26 cellular contexts compared by ENCODE assay signal in the genomic region with DNA sequence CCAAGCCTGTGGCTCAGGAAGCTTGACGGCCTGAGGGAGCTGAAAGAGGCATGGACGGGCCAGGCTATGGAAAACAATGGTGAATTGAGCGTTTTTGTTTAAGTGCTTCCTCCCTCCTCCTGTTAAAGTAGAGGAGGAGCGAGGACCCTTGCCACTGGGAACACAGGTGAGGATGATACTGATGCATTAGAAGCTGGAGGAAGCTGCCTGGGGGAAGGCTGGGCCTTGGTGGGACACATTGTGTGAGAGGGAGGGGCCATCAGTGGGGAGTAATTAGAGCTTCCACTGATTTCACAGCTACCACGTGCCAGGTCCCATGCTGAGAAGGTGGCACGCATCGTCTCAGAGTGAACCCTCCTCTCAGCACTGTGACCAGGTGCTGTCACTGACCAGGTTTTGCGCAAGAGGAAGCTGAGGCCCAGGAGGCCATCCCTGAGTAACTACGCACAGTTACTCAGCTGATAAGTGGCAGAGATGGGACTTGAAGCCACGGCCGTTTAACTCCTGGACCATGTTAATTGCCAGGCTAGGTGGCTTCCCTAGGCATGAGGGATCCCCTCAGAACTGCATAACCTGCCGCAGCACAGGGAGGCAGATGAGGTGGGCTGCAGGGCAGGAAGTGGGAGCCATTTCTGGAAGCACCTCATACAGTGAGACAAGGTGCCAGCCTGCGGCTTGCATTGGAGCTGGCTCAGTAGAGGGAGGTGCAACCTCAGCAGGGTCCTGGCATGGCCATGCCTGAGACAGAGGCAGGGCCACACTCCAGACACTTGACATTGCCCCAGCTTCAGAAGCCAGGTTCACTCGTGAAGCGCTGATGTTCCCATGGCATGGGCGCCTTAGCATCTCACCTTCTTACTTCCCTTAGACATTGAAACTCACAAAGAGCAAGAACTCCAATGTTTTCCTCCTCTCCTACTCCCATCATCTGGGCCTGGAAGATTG.
A peak's percentile ranks its signal among the peaks of the same experiment; 100 is the strongest.
DNase-seq lines count a peak whose midpoint lies in the region; ATAC-seq and TF ChIP-seq lines count a peak whose summit lies in the region.
"Had no signal": no experiment of that assay in that cellular context is flagged by ENCODE, and none has a peak within 500 bp of the region (broad histone marks: within the 10 kb centered on the region; RNA-seq: fewer than 3 reads in every experiment).

No MANE protein-coding gene starts in this region.

- H3K27me3 Mint-ChIP-seq in endothelial cell (ENCODE audit: unreplicated experiment), result peaks cover 12% of the 10 kb centered on the region

- no peak for ATAC-seq in SK-N-SH treated with all-trans-retinoic acid at 6 μM for 48 hours
- ATAC-seq: effector memory CD8-positive, alpha-beta T cell; esophagus mucosa; heart right ventricle; psoas muscle; stimulated activated naive CD8-positive, alpha-beta T cell treated with anti-CD3 and anti-CD28 coated beads, Interleukin-15, amount 100 ng/mL, for 72 hours had no signal

- no peak for TF ChIP-seq CTCF in SK-N-SH (IDR thresholded peaks at IDR 0.05)
- TF ChIP-seq CTCF in spleen (IDR thresholded peaks at IDR 0.05 in 8 of 11, conservative IDR thresholded peaks at IDR 0.05 in 3 of 11), result no peak
- no peak for TF ChIP-seq CTCF in endothelial cell (IDR thresholded peaks at IDR 0.05; ENCODE audit: unreplicated experiment)
- TF ChIP-seq CTCF in OCI-LY7 (conservative IDR thresholded peaks at IDR 0.05; ENCODE audit: low read length), result no peak

- H3K27ac ChIP-seq in SK-N-SH (ENCODE audit: low read depth in 2 of 2, low read length in 1 of 2), result no peak overlapping the region
- H3K27ac ChIP-seq in spleen, result no peak overlapping the region
- H3K27ac ChIP-seq in OCI-LY7 (ENCODE audit: low read depth, low read length, poor library complexity, severe bottlenecking), result no peak overlapping the region
- H3K27ac ChIP-seq: heart right ventricle, HL-60, Peyer's patch, psoas muscle, tibial nerve had no signal

- H3K27ac Mint-ChIP-seq in endothelial cell (ENCODE audit: unreplicated experiment), result no peak overlapping the region
- H3K27ac Mint-ChIP-seq: activated CD4-positive, alpha-beta T cell treated with anti-CD3 and anti-CD28 coated beads, Interleukin-2, amount 10 ng/mL, durations not matched to agents 24 days and 14 days; activated naive CD8-positive, alpha-beta T cell; stimulated activated naive CD8-positive, alpha-beta T cell treated with anti-CD3 and anti-CD28 coated beads, Interleukin-15, amount 100 ng/mL, for 72 hours had no signal

- no TSS peak for BruUV-seq in OCI-LY7 (replicated peaks; lab: Mats Ljungman, UMichigan)

- no peaks in the 10 kb centered on the region for H3F3A ChIP-seq in SK-N-SH (replicated peaks; ENCODE audit: insufficient read depth)

- intact Hi-C loops in spleen (cut with DNase I; ENCODE audit: low total_unique reads) (no loop called here), OCI-LY7 (cut with micrococcal nuclease; ENCODE audit: unreplicated experiment) (no loop called here)

- H3K79me2 ChIP-seq in SK-N-SH (ENCODE audit: insufficient read depth) (no peaks in the 10 kb centered on the region), OCI-LY7 (ENCODE audit: insufficient read depth, low read depth, low read length) (no peaks in the 10 kb centered on the region)

- H2AFZ ChIP-seq in SK-N-SH (ENCODE audit: low read depth) (no peak overlapping the region), OCI-LY7 (ENCODE audit: low read length) (no peak overlapping the region)

- no peaks in the 10 kb centered on the region for H3K9me3 Mint-ChIP-seq in endothelial cell (ENCODE audit: unreplicated experiment)
- H3K9me3 Mint-ChIP-seq: effector memory CD8-positive, alpha-beta T cell had no signal

- no peak overlapping the region for H3K4me3 ChIP-seq in SK-N-SH (ENCODE audit: low read depth in 2 of 2, low read length in 1 of 2)
- no peak overlapping the region for H3K4me3 ChIP-seq in H7 (ENCODE audit: insufficient read depth, low read depth, low read length)
- H3K4me3 ChIP-seq in spleen, result no peak overlapping the region
- no peak overlapping the region for H3K4me3 ChIP-seq in OCI-LY7 (ENCODE audit: low read depth, low read length, poor library complexity, severe bottlenecking)
- H3K4me3 ChIP-seq: heart right ventricle, Peyer's patch, psoas muscle, tibial nerve had no signal

- H3K4me3 Mint-ChIP-seq in endothelial cell (ENCODE audit: unreplicated experiment), result no peak overlapping the region
- H3K4me3 Mint-ChIP-seq: activated CD4-positive, alpha-beta T cell treated with anti-CD3 and anti-CD28 coated beads, Interleukin-2, amount 10 ng/mL, durations not matched to agents 24 days and 14 days; activated naive CD8-positive, alpha-beta T cell; effector memory CD8-positive, alpha-beta T cell; stimulated activated naive CD8-positive, alpha-beta T cell treated with anti-CD3 and anti-CD28 coated beads, Interleukin-15, amount 100 ng/mL, for 72 hours had no signal

- TF ChIP-seq POLR2A in spleen (IDR thresholded peaks at IDR 0.05), result no peak

- H3K4me1 Mint-ChIP-seq in endothelial cell (ENCODE audit: unreplicated experiment), result no peaks in the 10 kb centered on the region
- H3K4me1 Mint-ChIP-seq: activated CD4-positive, alpha-beta T cell treated with anti-CD3 and anti-CD28 coated beads, Interleukin-2, amount 10 ng/mL, durations not matched to agents 24 days and 14 days; stimulated activated naive CD8-positive, alpha-beta T cell treated with anti-CD3 and anti-CD28 coated beads, Interleukin-15, amount 100 ng/mL, for 72 hours had no signal

- no peaks in the 10 kb centered on the region for H3K9me3 ChIP-seq in SK-N-SH
- H3K9me3 ChIP-seq in spleen, result peaks cover 0 to 16% (median 6%) of the 10 kb centered on the region in 8 donors
- H3K9me3 ChIP-seq in OCI-LY7 (ENCODE audit: low read length), result peaks cover 11% of the 10 kb centered on the region
- H3K9me3 ChIP-seq: Peyer's patch had no signal

- no peak overlapping the region for H3K4me2 ChIP-seq in SK-N-SH
- H3K4me2 ChIP-seq in OCI-LY7 (ENCODE audit: low read length), result no peak overlapping the region

- H3K9me2 ChIP-seq in SK-N-SH, result no peaks in the 10 kb centered on the region
- no peaks in the 10 kb centered on the region for H3K9me2 ChIP-seq in OCI-LY7 (ENCODE audit: insufficient read depth, low read length)

- no peaks in the 10 kb centered on the region for H3K36me3 ChIP-seq in SK-N-SH (replicated peaks in 1 of 2; ENCODE audit: control insufficient read depth in 1 of 2, insufficient read depth in 2 of 2, low read length in 1 of 2)
- no peaks in the 10 kb centered on the region for H3K36me3 ChIP-seq in H7 (replicated peaks; ENCODE audit: control insufficient read depth, insufficient read depth, low read length)
- H3K36me3 ChIP-seq in spleen, result no peaks in the 10 kb centered on the region
- no peaks in the 10 kb centered on the region for H3K36me3 ChIP-seq in OCI-LY7 (ENCODE audit: insufficient read depth, low read length)
- H3K36me3 ChIP-seq: heart right ventricle, Peyer's patch, tibial nerve had no signal

- POLR2A ChIA-PET in SK-N-SH (lab: Yijun Ruan, JAX) (no interaction called here), OCI-LY7 (lab: Charles Lee) (interaction anchor here (0.6 kb wide), 1 partner anchor 1070 kb away, joined by 3 read pairs; no protein-coding TSS in a partner anchor)

- CTCF ChIA-PET in SK-N-SH (lab: Yijun Ruan, JAX), result interaction anchor here (1.1 kb wide), 1 partner anchor 10 kb away, joined by 3 read pairs; no protein-coding TSS in a partner anchor
- CTCF ChIA-PET in OCI-LY7 (lab: Charles Lee; ENCODE audit: unreplicated experiment), result no interaction called here

- no peaks in the 10 kb centered on the region for H3K27me3 ChIP-seq in SK-N-SH (ENCODE audit: insufficient read depth)
- no peaks in the 10 kb centered on the region; the same call in 1 of the 2 replicates for H3K27me3 ChIP-seq in H7 (ENCODE audit: control insufficient read depth, insufficient read depth, low read length)
- peaks cover 0 to 24% (median 0%) of the 10 kb centered on the region in 7 donors for H3K27me3 ChIP-seq in spleen (replicated peaks in 1 of 7)
- H3K27me3 ChIP-seq: Peyer's patch, tibial nerve had no signal

- no peaks in the 10 kb centered on the region; a peak in 1 of 4 replicates for H3K4me1 ChIP-seq in SK-N-SH (ENCODE audit: control insufficient read depth in 1 of 2, insufficient read depth in 2 of 2, low read depth in 1 of 2, low read length in 1 of 2)
- no peaks in the 10 kb centered on the region for H3K4me1 ChIP-seq in spleen
- no peaks in the 10 kb centered on the region for H3K4me1 ChIP-seq in OCI-LY7 (ENCODE audit: insufficient read depth, low read length, poor library complexity, severe bottlenecking)
- H3K4me1 ChIP-seq: heart right ventricle, Peyer's patch, psoas muscle, tibial nerve had no signal

- no peak for TF ChIP-seq EP300 in SK-N-SH (IDR thresholded peaks at IDR 0.05; ENCODE audit: borderline replicate concordance in 1 of 2, low read depth in 1 of 2, low read length in 1 of 2)

- DNase-seq in SK-N-SH (peak; percentile 1), H7 (peak; percentile 11), islet precursor cell (peak; percentile 29), spleen (peak; percentile 9), endothelial cell (ENCODE audit: low spot score) (no peak), RPMI8226 (no peak), OCI-LY7 (ENCODE audit: low spot score) (no peak)
- DNase-seq: activated CD4-positive, alpha-beta T cell treated with anti-CD3 and anti-CD28 coated beads, Interleukin-2, amount 10 ng/mL, durations not matched to agents 24 days and 14 days; activated effector memory CD4-positive, alpha-beta T cell treated with Interleukin-2 at 50 U/mL for 16 hours; anterior cingulate cortex; effector memory CD8-positive, alpha-beta T cell; foreskin melanocyte; heart right ventricle; Kasumi-1; mammary epithelial cell; NCI-H1694; NCI-H2171 treated with DMSO at 0.1 percent for 48 hours; NCI-H526; Peyer's patch; psoas muscle; stimulated activated naive CD8-positive, alpha-beta T cell treated with anti-CD3 and anti-CD28 coated beads, Interleukin-15, amount 100 ng/mL, for 72 hours had no signal

- H3K9ac ChIP-seq in SK-N-SH, result no peak overlapping the region

- WGBS in SK-N-SH (ENCODE audit: low lambda C conversion rate), result 57% methylated on average over 11 of the region's 16 CpGs
- WGBS in spleen, 5 donors, result 72 to 88% (median 79%) methylated on average over 10 to 16 of the region's 16 CpGs

- no peaks in the 10 kb centered on the region for H4K20me1 ChIP-seq in SK-N-SH (ENCODE audit: insufficient read depth)
- no peaks in the 10 kb centered on the region for H4K20me1 ChIP-seq in OCI-LY7 (ENCODE audit: insufficient read depth, low read length)

- no peak for TF ChIP-seq RAD21 in SK-N-SH (IDR thresholded peaks at IDR 0.05; ENCODE audit: low read length)

- H3K36me3 Mint-ChIP-seq in endothelial cell (ENCODE audit: low read depth, unreplicated experiment), result no peaks in the 10 kb centered on the region
- H3K36me3 Mint-ChIP-seq: activated naive CD8-positive, alpha-beta T cell had no signal

TF ChIP-seq in SK-N-SH, 30 proteins besides CTCF, POLR2A, EP300 and RAD21 (continues in another document):
- TF ChIP-seq TAF1 (IDR thresholded peaks at IDR 0.05; ENCODE audit: borderline replicate concordance, low read depth, low read length), result no peak
- TF ChIP-seq NFIC (IDR thresholded peaks at IDR 0.05; ENCODE audit: borderline replicate concordance), result no peak
- no peak for TF ChIP-seq CHD2 (IDR thresholded peaks at IDR 0.05; ENCODE audit: low read length, partially characterized antibody)

TF ChIP-seq in SK-N-SH treated with all-trans-retinoic acid at 6 μM for 48 hours, 23 proteins besides CTCF, POLR2A, EP300 and RAD21 (continues in another document):
- TF ChIP-seq SNAI2 (CRISPR knock-in tag; IDR thresholded peaks at IDR 0.05) (no peak), ZC3H10 (CRISPR knock-in tag; IDR thresholded peaks at IDR 0.05) (no peak), ZFP30 (CRISPR knock-in tag; IDR thresholded peaks at IDR 0.05) (no peak), OSR1 (CRISPR knock-in tag; IDR thresholded peaks at IDR 0.05) (no peak)

Comparison
In these comparisons a context has a peak if more than half of its experiments do, and no peak if none do; other contexts are left out.
1. DNase-seq: peak in SK-N-SH (single experiment), H7 (single experiment), islet precursor cell (single experiment) and spleen (single experiment); none in endothelial cell (single experiment), RPMI8226 (single experiment) and OCI-LY7 (single experiment).